12 cellular contexts compared by ENCODE assay signal in genomic region chr7:31873816-31874597, GRCh38.
DNase-seq lines count a peak whose midpoint lies in the region; ATAC-seq and TF ChIP-seq lines count a peak whose summit lies in the region.
"Had no signal": no experiment of that assay in that cellular context is flagged by ENCODE, and none has a peak within 500 bp of the region (broad histone marks: within the 10 kb centered on the region; RNA-seq: fewer than 3 reads in every experiment).

No MANE protein-coding gene starts in this region.

- H3K27me3 Mint-ChIP-seq in activated naive CD4-positive, alpha-beta T cell treated with anti-CD3 and anti-CD28 coated beads, Interleukin-2, amount 10 ng/mL, durations not matched to agents 7 days and 5 days = no peaks in the 10 kb centered on the region

- H3K27ac Mint-ChIP-seq in activated naive CD4-positive, alpha-beta T cell treated with anti-CD3 and anti-CD28 coated beads, Interleukin-2, amount 10 ng/mL, durations not matched to agents 7 days and 5 days = no peak overlapping the region

- DNase-seq in GM13976 (ENCODE audit: low spot score) (peak; percentile 14), AG20443 (ENCODE audit: low spot score) (no peak), BE2C (no peak), iPS-NIHi7 (ENCODE audit: extremely low spot score) (no peak)
- no peak for DNase-seq in activated naive CD4-positive, alpha-beta T cell treated with anti-CD3 and anti-CD28 coated beads, Interleukin-2, amount 10 ng/mL, durations not matched to agents 7 days and 5 days
- DNase-seq: HCEC 1CT; midbrain; NCI-H2171 treated with DMSO at 0.1 percent for 48 hours; stimulated activated CD4-positive, alpha-beta T cell treated with anti-CD3 and anti-CD28 coated beads, Interleukin-4, amount 100 ng/mL, for 1 hour had no signal

- in situ Hi-C loops in GM13976 (cut with MboI; ENCODE audit: low sequenced_read_pairs, unreplicated experiment) = no loop called here

- no peaks in the 10 kb centered on the region for H3K36me3 ChIP-seq in BE2C

- no peaks in the 10 kb centered on the region for H3K4me1 Mint-ChIP-seq in activated naive CD4-positive, alpha-beta T cell treated with anti-CD3 and anti-CD28 coated beads, Interleukin-2, amount 10 ng/mL, durations not matched to agents 7 days and 5 days

- H3K4me1 ChIP-seq in BE2C = no peaks in the 10 kb centered on the region

- no peak overlapping the region for H3K4me3 Mint-ChIP-seq in activated naive CD4-positive, alpha-beta T cell treated with anti-CD3 and anti-CD28 coated beads, Interleukin-2, amount 10 ng/mL, durations not matched to agents 7 days and 5 days

- no peaks in the 10 kb centered on the region for H3K9me3 ChIP-seq in BE2C

- H3K27me3 ChIP-seq in BE2C = no peaks in the 10 kb centered on the region

- CTCF ChIA-PET in activated naive CD4-positive, alpha-beta T cell treated with anti-CD3 and anti-CD28 coated beads, Interleukin-2, amount 10 ng/mL, durations not matched to agents 7 days and 5 days (lab: Charles Lee) = no interaction called here

- H3K4me3 ChIP-seq in BE2C (ENCODE audit: low read depth, low read length) = no peak overlapping the region

- H3K9me3 Mint-ChIP-seq in activated naive CD4-positive, alpha-beta T cell treated with anti-CD3 and anti-CD28 coated beads, Interleukin-2, amount 10 ng/mL, durations not matched to agents 7 days and 5 days = peaks cover 6% of the 10 kb centered on the region

- ATAC-seq in GM19397 (IDR thresholded peaks at IDR 0.05; ENCODE audit: unreplicated experiment) (peak; percentile 77), HG02884 (IDR thresholded peaks at IDR 0.05; ENCODE audit: unreplicated experiment) (peak; percentile 86), HG03565 (IDR thresholded peaks at IDR 0.05; ENCODE audit: unreplicated experiment) (peak; percentile 85)

- H3K36me3 Mint-ChIP-seq in activated naive CD4-positive, alpha-beta T cell treated with anti-CD3 and anti-CD28 coated beads, Interleukin-2, amount 10 ng/mL, durations not matched to agents 7 days and 5 days = no peaks in the 10 kb centered on the region

- TF ChIP-seq CTCF in GM13976 (IDR thresholded peaks at IDR 0.05; ENCODE audit: borderline replicate concordance, control extremely low read depth, extremely low read depth, insufficient read depth, missing control alignments) (no peak), BE2C (IDR thresholded peaks at IDR 0.05; ENCODE audit: low read depth, low read length) (no peak)
